ENCODE assay signal across 8 cellular contexts in genomic region chr11:72471005-72471898, GRCh38. TPM values are rescaled to one million over a fixed set of nuclear protein-coding genes. Genes with fewer than 3 reads are reported as not detected.
A peak's percentile ranks its signal among the peaks of the same experiment; 100 is the strongest.
DNase-seq lines count a peak whose midpoint lies in the region; ATAC-seq and TF ChIP-seq lines count a peak whose summit lies in the region.

No MANE protein-coding gene starts in this region.

- H3K4me1 ChIP-seq in heart left ventricle (peaks cover 0 to 12% (median 0%) of the 10 kb centered on the region in 12 donors), prostate gland (replicated peaks) (no peaks in the 10 kb centered on the region), vagina (no peaks in the 10 kb centered on the region)

- H3K4me3 ChIP-seq in heart left ventricle: no peak overlapping the region
- H3K4me3 ChIP-seq in prostate gland: no peak overlapping the region
- no peak overlapping the region for H3K4me3 ChIP-seq in vagina

- peak; percentile 70 to 82 for ATAC-seq in activated naive CD4-positive, alpha-beta T cell treated with anti-CD3 and anti-CD28 coated beads, Interleukin-2, amount 50 U/mL, for 72 hours
- peak; percentile 69 to 87 (median 80) for ATAC-seq in heart left ventricle
- no peak for ATAC-seq in HG02798 (IDR thresholded peaks at IDR 0.05; ENCODE audit: poor library complexity, unreplicated experiment)

- peak; percentile 23 for DNase-seq in GM04503 (ENCODE audit: low read depth)
- peak; percentile 89 for DNase-seq in NCI-H1092 treated with DMSO at 0.1 percent for 48 hours (lab: John Stamatoyannopoulos, UW)
- DNase-seq in SKM-1 treated with dmso at 0.1 percent for 144 hours (lab: John Stamatoyannopoulos, UW; ENCODE audit: unreplicated experiment): peak; percentile 64
- peak; percentile 61 to 63 for DNase-seq in activated naive CD4-positive, alpha-beta T cell treated with anti-CD3 and anti-CD28 coated beads, Interleukin-2, amount 50 U/mL, for 72 hours (ENCODE audit: low spot score in 2 of 2)
- DNase-seq in heart left ventricle: peak in 4 of 5 donors; percentile 54 to 73 (median 60)
- peak; percentile 56 for DNase-seq in prostate gland (ENCODE audit: low spot score)
- DNase-seq in vagina (ENCODE audit: extremely low spot score in 2 of 2): no peak

- no peaks in the 10 kb centered on the region for H3K9me3 Mint-ChIP-seq in activated naive CD4-positive, alpha-beta T cell treated with anti-CD3 and anti-CD28 coated beads, Interleukin-2, amount 50 U/mL, for 72 hours

- intact Hi-C loops in heart left ventricle (cut with DNase I): loop anchor here (1.0 to 10.0 kb wide), 10 partner anchors 101 to 214 kb away; partner anchors contain the start of gene PDE2A (in 2 of the 10)
- intact Hi-C loops in prostate gland (cut with DNase I): loop anchor here (5.0 to 10.0 kb wide), 2 partner anchors 101 to 214 kb away; no protein-coding TSS in a partner anchor
- intact Hi-C loops in vagina (cut with DNase I): loop anchor here (10.0 kb wide), 2 partner anchors 104 to 214 kb away; no protein-coding TSS in a partner anchor

- no peaks in the 10 kb centered on the region for H3K36me3 ChIP-seq in heart left ventricle
- H3K36me3 ChIP-seq in prostate gland: no peaks in the 10 kb centered on the region
- H3K36me3 ChIP-seq in vagina: no peaks in the 10 kb centered on the region

- no peaks in the 10 kb centered on the region for H3K36me3 Mint-ChIP-seq in activated naive CD4-positive, alpha-beta T cell treated with anti-CD3 and anti-CD28 coated beads, Interleukin-2, amount 50 U/mL, for 72 hours

- TF ChIP-seq CTCF in heart left ventricle (IDR thresholded peaks at IDR 0.05) (peak; percentile 69 to 86 (median 77)), prostate gland (IDR thresholded peaks at IDR 0.05) (peak; percentile 40 to 69 (median 58)), vagina (IDR thresholded peaks at IDR 0.05) (peak; percentile 73 to 86 (median 79))

- H3K27ac ChIP-seq in heart left ventricle (no peak overlapping the region), prostate gland (no peak overlapping the region), vagina (no peak overlapping the region)

- no peak overlapping the region for H3K27ac Mint-ChIP-seq in activated naive CD4-positive, alpha-beta T cell treated with anti-CD3 and anti-CD28 coated beads, Interleukin-2, amount 50 U/mL, for 72 hours

- 14 to 17% (median 15%) methylated on average over 12 of the region's 12 CpGs for WGBS in heart left ventricle, 4 donors
- WGBS in prostate gland: 16% methylated on average over 12 of the region's 12 CpGs

- H3K27me3 ChIP-seq in heart left ventricle (peaks cover 0 to 26% (median 0%) of the 10 kb centered on the region in 9 donors), prostate gland (replicated peaks; ENCODE audit: insufficient read depth) (no peaks in the 10 kb centered on the region), vagina (no peaks in the 10 kb centered on the region)

- H3K9me3 ChIP-seq in heart left ventricle (no peaks in the 10 kb centered on the region), prostate gland (no peaks in the 10 kb centered on the region), vagina (no peaks in the 10 kb centered on the region)

- TF ChIP-seq POLR2A in heart left ventricle (IDR thresholded peaks at IDR 0.05) (no peak), prostate gland (IDR thresholded peaks at IDR 0.05) (no peak), vagina (IDR thresholded peaks at IDR 0.05) (no peak)

RNA-seq across cellular contexts. Expression of gene CLPB, which starts 36.9 kb away (rescaled TPM):
- total RNA-seq in activated naive CD4-positive, alpha-beta T cell treated with anti-CD3 and anti-CD28 coated beads, Interleukin-2, amount 50 U/mL, for 72 hours: 10 to 100 TPM; 40.0 to 58.4 TPM
- 10 to 100 TPM; 16.7 to 28.4 (median 19.4) TPM for total RNA-seq in heart left ventricle
- polyA plus RNA-seq in heart left ventricle: 10 to 100 TPM; 12.4 to 15.7 TPM
- total RNA-seq in prostate gland: 10 to 100 TPM; 14.9 to 47.0 TPM
- 15.0 TPM for total RNA-seq in vagina

Comparison
In these comparisons a context has a peak if more than half of its experiments do, and no peak if none do; other contexts are left out.
1. DNase-seq: peak in GM04503 (single experiment), NCI-H1092 treated with DMSO at 0.1 percent for 48 hours (single experiment), SKM-1 treated with dmso at 0.1 percent for 144 hours (single experiment), activated naive CD4-positive, alpha-beta T cell treated with anti-CD3 and anti-CD28 coated beads, Interleukin-2, amount 50 U/mL, for 72 hours (2 of 2), heart left ventricle (4 of 5) and prostate gland (single experiment); none in vagina (0 of 2).
2. Peak in every context shown above with its lines, with median percentiles within 50 percentile points of each other: CTCF ChIP-seq.